Comparison of ENCODE assay signal across 16 cellular contexts in genomic region chr3:59143447-59143846, GRCh38.
DNase-seq lines count a peak whose midpoint lies in the region; ATAC-seq, FAIRE-seq and TF ChIP-seq lines count a peak whose summit lies in the region.
"Had no signal": no experiment of that assay in that cellular context is flagged by ENCODE, and none has a peak within 500 bp of the region (broad histone marks: within the 10 kb centered on the region; RNA-seq: fewer than 3 reads in every experiment).

No MANE protein-coding gene starts in this region.

- in situ Hi-C loops in astrocyte of the spinal cord (cut with HindIII; ENCODE audit: low sequenced_read_pairs): no loop called here

- no peak overlapping the region for H3K4me3 ChIP-seq in LNCaP clone FGC (ENCODE audit: low read depth, low read length)
- no peak overlapping the region for H3K4me3 ChIP-seq in astrocyte of the spinal cord (ENCODE audit: low read depth, low read length)
- H3K4me3 ChIP-seq: heart right ventricle, spleen had no signal

- FAIRE-seq in D721Med (lab: Jason Lieb, UNC): no peak

- no peak for DNase-seq in D721Med (ENCODE audit: insufficient read length, low spot score)
- no peak for DNase-seq in LNCaP clone FGC (ENCODE audit: low read depth)
- no peak for DNase-seq in astrocyte of the spinal cord (ENCODE audit: low read depth, low spot score)
- peak; percentile 30 for DNase-seq in foreskin melanocyte
- no peak for DNase-seq in erythroblast (lab: John Stamatoyannopoulos, UW)
- DNase-seq in GM19238 (ENCODE audit: insufficient read length, low spot score): no peak
- no peak for DNase-seq in amniotic stem cell (lab: John Stamatoyannopoulos, UW)
- DNase-seq: activated CD4-positive, alpha-beta T cell treated with anti-CD3 and anti-CD28 coated beads, Interleukin-2, amount 50 U/mL, for 4 hours; activated naive CD8-positive, alpha-beta T cell treated with anti-CD3 and anti-CD28 coated beads, Interleukin-2, amount 10 ng/mL, durations not matched to agents 7 days and 5 days; activated T-cell treated with anti-CD3 and anti-CD28 coated beads, Interleukin-2, amount 50 U/mL, for 48 hours; heart right ventricle; NCI-H1930; NCI-H748 treated with DMSO at 0.1 percent for 48 hours; spleen had no signal

- TF ChIP-seq CTCF in D721Med (IDR thresholded peaks at IDR 0.05; ENCODE audit: insufficient read depth, missing control alignments) (peak; percentile 9), LNCaP clone FGC (IDR thresholded peaks at IDR 0.05; ENCODE audit: control insufficient read depth, extremely low read depth, insufficient read depth) (0 out of 2 replicates have a peak, but pooled peaks have one; percentile 17), astrocyte of the spinal cord (IDR thresholded peaks at IDR 0.05; ENCODE audit: low read depth, low read length) (peak; percentile 17)

- ATAC-seq in GM18520 (IDR thresholded peaks at IDR 0.05; ENCODE audit: unreplicated experiment): no peak
- ATAC-seq: heart right ventricle, Right ventricle myocardium inferior had no signal

- no peak for TF ChIP-seq POLR2A in erythroblast (IDR thresholded peaks at IDR 0.05; ENCODE audit: low read length)
